Comparison of ENCODE assay signal across 30 cellular contexts in genomic region chr10:2658780-2659179, GRCh38.
"Had no signal": no experiment of that assay in that cellular context is flagged by ENCODE, and none has a peak within 500 bp of the region (broad histone marks: within the 10 kb centered on the region; RNA-seq: fewer than 3 reads in every experiment).

No MANE protein-coding gene starts in this region.

- H3K27ac ChIP-seq: breast epithelium, pancreas, prostate gland, skin epidermis, upper lobe of left lung, vagina had no signal

- H3K27me3 ChIP-seq: pancreas, upper lobe of left lung, vagina had no signal

- H3K9me3 ChIP-seq: breast epithelium, pancreas, prostate gland, upper lobe of left lung, vagina had no signal

- FAIRE-seq: endothelial cell of umbilical vein, kidney, pancreas had no signal

- DNase-seq: activated B cell treated with CpG ODN at 0.5 μM for 24 hours; activated CD4-positive, alpha-beta T cell treated with anti-CD3 and anti-CD28 coated beads, Interleukin-2, amount 50 U/mL, for 4 hours; activated naive CD4-positive, alpha-beta T cell; activated T-cell treated with anti-CD3 and anti-CD28 coated beads for 4 hours; activated T-cell treated with anti-CD3 and anti-CD28 coated beads, Interleukin-2, amount 50 U/mL, for 72 hours; central memory CD4-positive, alpha-beta T cell; foreskin fibroblast; head of caudate nucleus; hippocampal formation; immature natural killer cell; kidney; left colon; naive B cell; nephron progenitor cell; nucleus accumbens; pancreas; retina; stimulated activated CD4-positive, alpha-beta T cell treated with anti-CD3 and anti-CD28 coated beads, Interleukin-12 subunit alpha, Interleukin-12 subunit beta, amount 100 ng/mL, for 4 hours; stimulated activated CD4-positive, alpha-beta T cell treated with anti-CD3 and anti-CD28 coated beads, Interleukin-4, amount 100 ng/mL, for 1 hour; stimulated activated naive CD8-positive, alpha-beta T cell treated with anti-CD3 and anti-CD28 coated beads, Interleukin-15, Interleukin-2, amounts not matched to agents 100 U/mL and 50 U/mL, for 24 hours; substantia nigra; upper lobe of left lung had no signal

- ATAC-seq: activated naive CD4-positive, alpha-beta T cell treated with anti-CD3 and anti-CD28 coated beads, Interleukin-2, amount 50 U/mL, for 72 hours; activated T-cell treated with anti-CD3 and anti-CD28 coated beads, Interleukin-2, amount 50 U/mL, for 72 hours; esophagus mucosa; left colon; pancreas; sciatic nerve; stimulated activated naive CD8-positive, alpha-beta T cell treated with anti-CD3 and anti-CD28 coated beads, Interleukin-15, Interleukin-2, amounts not matched to agents 100 U/mL and 50 U/mL, for 24 hours had no signal

- H3K36me3 ChIP-seq: breast epithelium, pancreas, prostate gland, upper lobe of left lung, vagina had no signal

- H3K4me1 ChIP-seq: breast epithelium, pancreas, prostate gland, upper lobe of left lung, vagina had no signal

- H3K4me3 ChIP-seq: breast epithelium, pancreas, prostate gland, skin epidermis, upper lobe of left lung, vagina had no signal
